ENCODE assay signal across 1 cellular context in the genomic region with DNA sequence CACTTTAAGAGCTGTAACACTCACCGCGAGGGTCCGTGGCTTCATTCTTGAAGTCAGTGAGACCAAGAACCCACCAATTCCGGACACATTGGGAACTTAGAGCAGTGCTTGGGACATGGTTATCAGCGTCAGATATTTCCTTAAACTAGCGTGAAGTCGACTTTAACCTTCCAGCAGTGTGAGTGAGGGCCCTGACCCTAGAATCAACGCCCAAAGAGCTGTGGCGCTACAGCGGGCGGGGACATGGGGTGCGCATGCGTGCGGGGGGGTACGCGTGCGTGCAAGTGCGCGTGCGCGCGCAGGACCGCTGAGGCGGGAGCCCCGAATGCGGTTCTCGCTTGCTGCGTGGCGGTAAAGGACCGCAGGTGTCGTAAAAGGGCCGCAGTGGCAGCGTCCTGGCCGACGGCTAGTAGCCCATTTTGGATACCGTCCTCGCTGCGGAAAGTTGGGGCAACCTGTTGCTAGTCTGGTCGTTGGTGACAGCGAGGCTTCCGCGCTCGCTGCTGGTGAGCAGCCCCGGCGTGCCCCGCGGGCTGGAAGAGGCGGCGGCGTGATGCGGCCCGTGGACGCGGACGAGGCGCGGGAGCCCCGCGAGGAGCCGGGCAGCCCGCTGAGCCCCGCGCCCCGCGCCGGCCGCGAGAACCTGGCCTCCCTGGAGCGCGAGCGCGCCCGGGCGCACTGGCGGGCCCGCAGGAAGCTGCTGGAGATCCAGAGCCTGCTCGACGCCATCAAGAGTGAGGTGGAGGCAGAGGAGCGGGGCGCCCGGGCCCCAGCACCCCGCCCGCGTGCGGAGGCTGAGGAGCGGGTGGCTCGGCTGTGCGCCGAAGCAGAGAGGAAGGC.
TF ChIP-seq lines count a peak whose summit lies in the region.

No MANE protein-coding gene starts in this region.

TF ChIP-seq in HepG2, 621 proteins besides CTCF, POLR2A, EP300 and RAD21 (continued from another document and continues in another):
- TF ChIP-seq MIXL1 (CRISPR knock-in tag; IDR thresholded peaks at IDR 0.05) (no peak), ZNF687 (CRISPR knock-in tag; IDR thresholded peaks at IDR 0.05) (peak; percentile 96), ZNF335 (CRISPR knock-in tag; IDR thresholded peaks at IDR 0.05) (0 out of 2 replicates have a peak, but pooled peaks have one; percentile 24), NR0B2 (CRISPR knock-in tag; IDR thresholded peaks at IDR 0.05) (peak; percentile 58; the same call in 1 of the 2 replicates), ZBTB7B (CRISPR knock-in tag; IDR thresholded peaks at IDR 0.05) (no peak), CENPX (CRISPR knock-in tag; IDR thresholded peaks at IDR 0.05) (no peak), ZSCAN22 (CRISPR knock-in tag; IDR thresholded peaks at IDR 0.05) (no peak; the same call in 1 of the 2 replicates), THAP9 (CRISPR knock-in tag; IDR thresholded peaks at IDR 0.05; ENCODE audit: borderline replicate concordance) (peak; percentile 84), SRSF9 (IDR thresholded peaks at IDR 0.05; ENCODE audit: borderline replicate concordance, insufficient read depth, low read depth, low read length, poor library complexity, severe bottlenecking) (no peak), ZIK1 (CRISPR knock-in tag; IDR thresholded peaks at IDR 0.05; ENCODE audit: borderline replicate concordance, low read depth) (peak; percentile 78; the same call in 1 of the 2 replicates), ARHGAP35 (CRISPR knock-in tag; IDR thresholded peaks at IDR 0.05; ENCODE audit: borderline replicate concordance) (peak; percentile 70), ZNF251 (CRISPR knock-in tag; IDR thresholded peaks at IDR 0.05) (0 out of 2 replicates have a peak, but pooled peaks have one; percentile 30), ZNF235 (CRISPR knock-in tag; IDR thresholded peaks at IDR 0.05; ENCODE audit: borderline replicate concordance) (no peak), PAX8 (CRISPR knock-in tag; IDR thresholded peaks at IDR 0.05; ENCODE audit: borderline replicate concordance) (peak; percentile 39; the same call in 1 of the 2 replicates), TBP (CRISPR knock-in tag; IDR thresholded peaks at IDR 0.05) (no peak), MED1 (CRISPR knock-in tag; IDR thresholded peaks at IDR 0.05) (peak; percentile 77), KMT2A (CRISPR knock-in tag; IDR thresholded peaks at IDR 0.05) (peak; percentile 95), ATF4 (CRISPR knock-in tag; IDR thresholded peaks at IDR 0.05) (peak in 1 of 2 experiments; percentile 70; a peak in 2 of 4 replicates), ERF (CRISPR knock-in tag; IDR thresholded peaks at IDR 0.05) (peak; percentile 91), MTERF4 (CRISPR knock-in tag; IDR thresholded peaks at IDR 0.05) (peak; percentile 94), ZNF713 (CRISPR knock-in tag; IDR thresholded peaks at IDR 0.05) (no peak), NFYB (CRISPR knock-in tag; IDR thresholded peaks at IDR 0.05) (no peak; the same call in 1 of the 2 replicates), ZNF883 (CRISPR knock-in tag; IDR thresholded peaks at IDR 0.05; ENCODE audit: not compliant biosample characterization) (no peak), DR1 (CRISPR knock-in tag; IDR thresholded peaks at IDR 0.05) (no peak; the same call in 1 of the 2 replicates), ZNF816 (CRISPR knock-in tag; IDR thresholded peaks at IDR 0.05; ENCODE audit: borderline replicate concordance) (peak; percentile 98), SP4 (CRISPR knock-in tag; IDR thresholded peaks at IDR 0.05) (peak; percentile 72; the same call in 1 of the 2 replicates), ZNF75D (CRISPR knock-in tag; IDR thresholded peaks at IDR 0.05; ENCODE audit: borderline replicate concordance) (no peak)
- TF ChIP-seq, protein P1, sequence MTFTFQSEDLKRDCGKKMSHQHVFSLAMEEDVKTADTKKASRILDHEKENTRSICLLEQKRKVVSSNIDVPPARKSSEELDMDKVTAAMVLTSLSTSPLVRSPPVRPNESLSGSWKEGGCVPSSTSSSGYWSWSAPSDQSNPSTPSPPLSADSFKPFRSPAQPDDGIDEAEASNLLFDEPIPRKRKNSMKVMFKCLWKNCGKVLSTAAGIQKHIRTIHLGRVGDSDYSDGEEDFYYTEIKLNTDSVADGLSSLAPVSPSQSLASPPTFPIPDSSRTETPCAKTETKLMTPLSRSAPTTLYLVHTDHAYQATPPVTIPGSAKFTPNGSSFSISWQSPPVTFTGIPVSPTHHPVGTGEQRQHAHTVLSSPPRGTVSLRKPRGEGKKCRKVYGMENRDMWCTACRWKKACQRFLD (CRISPR knock-in tag; IDR thresholded peaks at IDR 0.05; ENCODE audit: borderline replicate concordance) = no peak
- TF ChIP-seq, protein P2, sequence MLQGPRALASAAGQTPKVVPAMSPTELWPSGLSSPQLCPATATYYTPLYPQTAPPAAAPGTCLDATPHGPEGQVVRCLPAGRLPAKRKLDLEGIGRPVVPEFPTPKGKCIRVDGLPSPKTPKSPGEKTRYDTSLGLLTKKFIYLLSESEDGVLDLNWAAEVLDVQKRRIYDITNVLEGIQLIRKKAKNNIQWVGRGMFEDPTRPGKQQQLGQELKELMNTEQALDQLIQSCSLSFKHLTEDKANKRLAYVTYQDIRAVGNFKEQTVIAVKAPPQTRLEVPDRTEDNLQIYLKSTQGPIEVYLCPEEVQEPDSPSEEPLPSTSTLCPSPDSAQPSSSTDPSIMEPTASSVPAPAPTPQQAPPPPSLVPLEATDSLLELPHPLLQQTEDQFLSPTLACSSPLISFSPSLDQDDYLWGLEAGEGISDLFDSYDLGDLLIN (CRISPR knock-in tag; IDR thresholded peaks at IDR 0.05; ENCODE audit: borderline replicate concordance) = no peak; the same call in 1 of the 2 replicates
- TF ChIP-seq, protein P3, sequence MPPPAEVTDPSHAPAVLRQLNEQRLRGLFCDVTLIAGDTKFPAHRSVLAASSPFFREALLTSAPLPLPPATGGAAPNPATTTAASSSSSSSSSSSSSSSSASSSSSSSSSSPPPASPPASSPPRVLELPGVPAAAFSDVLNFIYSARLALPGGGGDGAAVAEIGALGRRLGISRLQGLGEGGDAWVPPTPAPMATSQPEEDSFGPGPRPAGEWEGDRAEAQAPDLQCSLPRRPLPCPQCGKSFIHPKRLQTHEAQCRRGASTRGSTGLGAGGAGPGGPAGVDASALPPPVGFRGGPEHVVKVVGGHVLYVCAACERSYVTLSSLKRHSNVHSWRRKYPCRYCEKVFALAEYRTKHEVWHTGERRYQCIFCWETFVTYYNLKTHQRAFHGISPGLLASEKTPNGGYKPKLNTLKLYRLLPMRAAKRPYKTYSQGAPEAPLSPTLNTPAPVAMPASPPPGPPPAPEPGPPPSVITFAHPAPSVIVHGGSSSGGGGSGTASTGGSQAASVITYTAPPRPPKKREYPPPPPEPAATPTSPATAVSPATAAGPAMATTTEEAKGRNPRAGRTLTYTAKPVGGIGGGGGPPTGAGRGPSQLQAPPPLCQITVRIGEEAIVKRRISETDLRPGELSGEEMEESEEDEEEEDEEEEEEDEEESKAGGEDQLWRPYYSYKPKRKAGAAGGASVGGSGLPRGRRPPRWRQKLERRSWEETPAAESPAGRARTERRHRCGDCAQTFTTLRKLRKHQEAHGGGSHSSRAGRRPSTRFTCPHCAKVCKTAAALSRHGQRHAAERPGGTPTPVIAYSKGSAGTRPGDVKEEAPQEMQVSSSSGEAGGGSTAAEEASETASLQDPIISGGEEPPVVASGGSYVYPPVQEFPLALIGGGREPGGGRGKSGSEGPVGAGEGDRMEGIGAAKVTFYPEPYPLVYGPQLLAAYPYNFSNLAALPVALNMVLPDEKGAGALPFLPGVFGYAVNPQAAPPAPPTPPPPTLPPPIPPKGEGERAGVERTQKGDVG (CRISPR knock-in tag; IDR thresholded peaks at IDR 0.05; ENCODE audit: borderline replicate concordance) = no peak
- TF ChIP-seq, protein P4, sequence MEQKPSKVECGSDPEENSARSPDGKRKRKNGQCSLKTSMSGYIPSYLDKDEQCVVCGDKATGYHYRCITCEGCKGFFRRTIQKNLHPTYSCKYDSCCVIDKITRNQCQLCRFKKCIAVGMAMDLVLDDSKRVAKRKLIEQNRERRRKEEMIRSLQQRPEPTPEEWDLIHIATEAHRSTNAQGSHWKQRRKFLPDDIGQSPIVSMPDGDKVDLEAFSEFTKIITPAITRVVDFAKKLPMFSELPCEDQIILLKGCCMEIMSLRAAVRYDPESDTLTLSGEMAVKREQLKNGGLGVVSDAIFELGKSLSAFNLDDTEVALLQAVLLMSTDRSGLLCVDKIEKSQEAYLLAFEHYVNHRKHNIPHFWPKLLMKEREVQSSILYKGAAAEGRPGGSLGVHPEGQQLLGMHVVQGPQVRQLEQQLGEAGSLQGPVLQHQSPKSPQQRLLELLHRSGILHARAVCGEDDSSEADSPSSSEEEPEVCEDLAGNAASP (CRISPR knock-in tag; IDR thresholded peaks at IDR 0.05; ENCODE audit: borderline replicate concordance) = peak; percentile 79; the same call in 1 of the 2 replicates
